In the genomic region with DNA sequence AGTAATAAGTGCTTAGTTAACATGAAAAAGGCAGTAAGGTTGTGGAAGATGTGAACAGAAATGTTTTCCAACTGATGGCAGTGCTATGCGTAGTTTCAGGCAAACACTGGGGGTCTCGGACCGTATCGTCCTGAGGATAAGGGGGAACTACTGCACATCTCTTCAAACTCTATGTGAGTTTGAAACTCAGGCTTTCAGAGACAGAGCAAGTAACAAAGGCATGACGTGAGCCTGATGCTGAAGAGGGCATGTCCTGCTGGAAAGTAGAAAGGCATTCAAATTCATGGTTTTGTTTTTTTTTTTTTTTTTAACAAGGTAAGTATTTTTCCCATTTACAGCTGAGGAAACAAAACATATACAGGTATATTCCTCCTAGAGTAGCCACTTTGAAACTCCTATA, we compare ENCODE assay signal across 1 cellular context.
TF ChIP-seq lines count a peak whose summit lies in the region.

No MANE protein-coding gene starts in this region.

TF ChIP-seq in H1, 55 proteins besides CTCF, POLR2A, EP300 and RAD21 (continued from another document):
- no peak for TF ChIP-seq GABPA (IDR thresholded peaks at IDR 0.05; ENCODE audit: borderline replicate concordance, insufficient read depth, low read length)
- no peak for TF ChIP-seq TEAD4 (IDR thresholded peaks at IDR 0.05; ENCODE audit: low read depth, low read length)
TF ChIP-seq in H1: peak in this region for 1.
